12 cellular contexts compared by ENCODE assay signal in the genomic region with DNA sequence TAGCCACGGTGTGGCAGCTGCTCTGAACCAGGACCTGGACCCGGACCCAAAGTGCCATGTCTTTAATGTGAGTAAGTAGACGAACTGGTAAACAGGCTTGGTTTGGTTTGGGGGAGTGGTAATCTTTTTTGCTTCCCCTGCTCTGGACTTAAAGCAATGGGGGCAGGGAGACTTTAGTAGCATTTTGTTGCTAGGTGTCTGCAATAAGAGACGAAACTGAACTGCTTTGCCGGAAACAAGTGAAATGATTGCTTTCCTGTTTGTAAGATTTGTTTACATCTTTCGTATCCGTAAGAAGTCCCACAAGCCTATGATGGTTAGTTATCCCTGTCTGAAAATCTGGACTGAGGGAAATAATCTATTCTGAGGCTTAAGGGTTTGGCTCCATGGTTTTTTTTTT. TPM values are rescaled to one million over a fixed set of nuclear protein-coding genes. Genes with fewer than 3 reads are reported as not detected.
DNase-seq lines count a peak whose midpoint lies in the region; ATAC-seq and TF ChIP-seq lines count a peak whose summit lies in the region.
"Had no signal": no experiment of that assay in that cellular context is flagged by ENCODE, and none has a peak within 500 bp of the region (broad histone marks: within the 10 kb centered on the region; RNA-seq: fewer than 3 reads in every experiment).

No MANE protein-coding gene starts in this region.

- H3K27ac ChIP-seq in heart left ventricle (peak overlapping the region in 10 of 12 donors; percentile 30 to 84 (median 63)), right cardiac atrium (ENCODE audit: low read length) (no peak overlapping the region), transverse colon (peak overlapping the region; percentile 19 to 59 (median 48)), neural progenitor cell (no peak overlapping the region)
- H3K27ac ChIP-seq: C4-2B, parathyroid adenoma had no signal

- peaks cover 65% of the 10 kb centered on the region for H3K4me1 Mint-ChIP-seq in activated CD8-positive, alpha-beta T cell treated with anti-CD3 and anti-CD28 coated beads for 36 hours (ENCODE audit: low read depth)
- H3K4me1 Mint-ChIP-seq in neural progenitor cell, result peaks cover 35% of the 10 kb centered on the region

- H3K27me3 ChIP-seq in heart left ventricle, result no peaks in the 10 kb centered on the region
- H3K27me3 ChIP-seq in right cardiac atrium (ENCODE audit: control insufficient read depth, insufficient read depth), result no peaks in the 10 kb centered on the region
- H3K27me3 ChIP-seq in transverse colon, result no peaks in the 10 kb centered on the region
- H3K27me3 ChIP-seq in neural progenitor cell, result no peaks in the 10 kb centered on the region

- peaks cover 78% of the 10 kb centered on the region for H3K36me3 Mint-ChIP-seq in activated CD8-positive, alpha-beta T cell treated with anti-CD3 and anti-CD28 coated beads for 36 hours (ENCODE audit: low read depth)
- peaks cover 25% of the 10 kb centered on the region for H3K36me3 Mint-ChIP-seq in neural progenitor cell

- no peak overlapping the region for H2AFZ ChIP-seq in neural progenitor cell (replicated peaks)
- H2AFZ ChIP-seq: parathyroid adenoma had no signal

- H3K36me3 ChIP-seq in heart left ventricle (peaks cover 0 to 58% (median 38%) of the 10 kb centered on the region in 9 donors), transverse colon (no peaks in the 10 kb centered on the region), neural progenitor cell (peaks cover 8% of the 10 kb centered on the region)

- intact Hi-C loops in heart left ventricle (cut with DNase I), result loop anchor here in 3 of 10 donors (10.0 kb wide), 2 partner anchors 153 to 163 kb away; partner anchors contain the start of genes MXRA7 (in 2 of the 3), JMJD6 (in 1 of the 3) and METTL23 (in 1 of the 3)
- intact Hi-C loops in right cardiac atrium (cut with DNase I), result no loop called here
- intact Hi-C loops in activated CD8-positive, alpha-beta T cell treated with anti-CD3 and anti-CD28 coated beads for 36 hours (cut with micrococcal nuclease), result no loop called here
- intact Hi-C loops in transverse colon (cut with DNase I; ENCODE audit: low total_unique reads), result no loop called here

- no peak overlapping the region for H3K4me2 ChIP-seq in neural progenitor cell

- peaks cover 75% of the 10 kb centered on the region for H4K20me1 ChIP-seq in neural progenitor cell (ENCODE audit: low read depth)

- WGBS in heart left ventricle, 4 donors, result 59 to 69% (median 64%) methylated on average over 7 of the region's 7 CpGs
- WGBS in right cardiac atrium, result 64% methylated on average over 7 of the region's 7 CpGs
- WGBS in transverse colon (ENCODE audit: low coverage in 1 of 2), 2 donors, result 48 to 57% methylated on average over 6 to 7 of the region's 7 CpGs

- peaks cover 61% of the 10 kb centered on the region for H3K79me2 ChIP-seq in neural progenitor cell (ENCODE audit: low read depth)

- CTCF ChIA-PET in activated CD8-positive, alpha-beta T cell treated with anti-CD3 and anti-CD28 coated beads for 36 hours (lab: Charles Lee), result interaction anchor here (1.7 to 7.3 kb wide), 3 partner anchors 38 to 153 kb away, joined by 6 to 64 read pairs (median 6); no protein-coding TSS in a partner anchor

- peak in 1 of 5 donors; percentile 5 for DNase-seq in heart left ventricle
- no peak for DNase-seq in right cardiac atrium
- no peak for DNase-seq in activated CD8-positive, alpha-beta T cell treated with anti-CD3 and anti-CD28 coated beads for 36 hours
- peak; percentile 76 for DNase-seq in iris pigment epithelial cell (ENCODE audit: low read depth)
- no peak for DNase-seq in transverse colon
- no peak for DNase-seq in cerebellar nuclear complex (lab: John Stamatoyannopoulos, UW)
- DNase-seq in neural progenitor cell (ENCODE audit: low spot score), result no peak
- DNase-seq: activated naive CD4-positive, alpha-beta T cell treated with anti-CD3 and anti-CD28 coated beads, Interleukin-2, amount 10 ng/mL, durations not matched to agents 7 days and 5 days; NCI-H1417 treated with DMSO at 0.1 percent for 48 hours had no signal

- H3K9ac ChIP-seq in neural progenitor cell, result no peak overlapping the region
- H3K9ac ChIP-seq: parathyroid adenoma had no signal

- no peaks in the 10 kb centered on the region for H3K9me3 Mint-ChIP-seq in activated CD8-positive, alpha-beta T cell treated with anti-CD3 and anti-CD28 coated beads for 36 hours
- no peaks in the 10 kb centered on the region for H3K9me3 Mint-ChIP-seq in neural progenitor cell
- H3K9me3 Mint-ChIP-seq: activated naive CD4-positive, alpha-beta T cell treated with anti-CD3 and anti-CD28 coated beads, Interleukin-2, amount 10 ng/mL, durations not matched to agents 7 days and 5 days had no signal

- peaks cover 36% of the 10 kb centered on the region for H3F3A ChIP-seq in neural progenitor cell (ENCODE audit: low read depth)

- peak overlapping the region; percentile 99 for H3K4me3 Mint-ChIP-seq in activated CD8-positive, alpha-beta T cell treated with anti-CD3 and anti-CD28 coated beads for 36 hours
- no peak overlapping the region for H3K4me3 Mint-ChIP-seq in neural progenitor cell
- H3K4me3 Mint-ChIP-seq: activated naive CD4-positive, alpha-beta T cell treated with anti-CD3 and anti-CD28 coated beads, Interleukin-2, amount 10 ng/mL, durations not matched to agents 7 days and 5 days had no signal

- TF ChIP-seq CTCF in heart left ventricle (IDR thresholded peaks at IDR 0.05) (no peak), transverse colon (IDR thresholded peaks at IDR 0.05) (no peak), neural progenitor cell (IDR thresholded peaks at IDR 0.05) (no peak)
- TF ChIP-seq CTCF in activated CD8-positive, alpha-beta T cell treated with anti-CD3 and anti-CD28 coated beads for 36 hours (IDR thresholded peaks at IDR 0.05), result no peak

- peak overlapping the region; percentile 72 for H3K27ac Mint-ChIP-seq in activated CD8-positive, alpha-beta T cell treated with anti-CD3 and anti-CD28 coated beads for 36 hours
- no peak overlapping the region for H3K27ac Mint-ChIP-seq in neural progenitor cell

- H3K27me3 Mint-ChIP-seq in activated CD8-positive, alpha-beta T cell treated with anti-CD3 and anti-CD28 coated beads for 36 hours, result no peaks in the 10 kb centered on the region
- peaks cover 4% of the 10 kb centered on the region for H3K27me3 Mint-ChIP-seq in neural progenitor cell (ENCODE audit: insufficient read depth, low read depth)
- H3K27me3 Mint-ChIP-seq: activated naive CD4-positive, alpha-beta T cell treated with anti-CD3 and anti-CD28 coated beads, Interleukin-2, amount 10 ng/mL, durations not matched to agents 7 days and 5 days had no signal

- no peak for TF ChIP-seq EP300 in transverse colon (IDR thresholded peaks at IDR 0.05; ENCODE audit: low read depth)

- POLR2A ChIA-PET in activated CD8-positive, alpha-beta T cell treated with anti-CD3 and anti-CD28 coated beads for 36 hours (lab: Charles Lee), result interaction anchor here (0.6 to 3.2 kb wide), 5 partner anchors 9 to 176 kb away, joined by 3 to 10 read pairs (median 7); partner anchors contain the start of genes MFSD11 and SRSF2

- H3K4me1 ChIP-seq in heart left ventricle (peaks cover 5 to 63% (median 43%) of the 10 kb centered on the region in 12 donors), right cardiac atrium (ENCODE audit: control insufficient read depth, insufficient read depth, low read length) (peaks cover 2% of the 10 kb centered on the region), transverse colon (peaks cover 16 to 53% (median 41%) of the 10 kb centered on the region in 4 donors), neural progenitor cell (peaks cover 17% of the 10 kb centered on the region)
- H3K4me1 ChIP-seq: parathyroid adenoma had no signal

- TF ChIP-seq POLR2A in heart left ventricle (IDR thresholded peaks at IDR 0.05) (no peak), transverse colon (IDR thresholded peaks at IDR 0.05) (no peak)

- H3K9me3 ChIP-seq in heart left ventricle (no peaks in the 10 kb centered on the region), right cardiac atrium (ENCODE audit: control insufficient read depth, low read length) (no peaks in the 10 kb centered on the region), transverse colon (no peaks in the 10 kb centered on the region), neural progenitor cell (ENCODE audit: low read depth) (no peaks in the 10 kb centered on the region)

- ATAC-seq in heart left ventricle (no peak), right cardiac atrium (no peak), HG03439 (IDR thresholded peaks at IDR 0.05; ENCODE audit: unreplicated experiment) (no peak)
- no peak for ATAC-seq in activated CD8-positive, alpha-beta T cell treated with anti-CD3 and anti-CD28 coated beads for 36 hours

- H3K4me3 ChIP-seq in heart left ventricle (no peak overlapping the region), right cardiac atrium (ENCODE audit: low read length) (no peak overlapping the region), transverse colon (no peak overlapping the region), neural progenitor cell (no peak overlapping the region)

- in situ Hi-C loops in transverse colon (cut with MboI; ENCODE audit: low pct_ligation_motif_present in 1 of 4, low pct_unique_long_range_greater_than_20kb in 1 of 4, low sequenced_read_pairs in 3 of 4), result no loop called here

RNA-seq across cellular contexts. Expression of gene PRCD, which starts 21.5 kb away (rescaled TPM):
- 1 to 10 TPM; 1.1 to 4.9 (median 2.7) TPM for total RNA-seq in heart left ventricle
- 1 to 10 TPM; 1.2 to 7.6 TPM for polyA plus RNA-seq in heart left ventricle
- total RNA-seq in right cardiac atrium, result 10 to 100 TPM in 3 of 4 donors, 1 to 10 TPM in 1; 6.1 to 11.6 (median 10.9) TPM
- polyA plus RNA-seq in right cardiac atrium, result 9.8 TPM
- total RNA-seq in activated CD8-positive, alpha-beta T cell treated with anti-CD3 and anti-CD28 coated beads for 36 hours, result not detected
- total RNA-seq in transverse colon, result 1 to 10 TPM in 1 of 4 donors, under 1 TPM in 1, not detected in 2; 0.64 to 6.8 TPM
- 0.09 TPM in 1 of 2 replicates, not detected in the other for total RNA-seq in neural progenitor cell (ENCODE audit: low replicate concordance)

RNA-seq across cellular contexts. Expression of gene CYGB, which starts 23.8 kb away (rescaled TPM):
- total RNA-seq in heart left ventricle (10 to 100 TPM; 11.8 to 37.9 (median 21.9) TPM), right cardiac atrium (10 to 100 TPM; 46.6 to 83.9 (median 67.3) TPM), transverse colon (10 to 100 TPM in 2 of 4 donors, 1 to 10 TPM in 2; 7.5 to 20.1 (median 11.3) TPM), neural progenitor cell (ENCODE audit: low replicate concordance) (1.1 TPM in 1 of 2 replicates, not detected in the other)
- polyA plus RNA-seq in heart left ventricle (10 to 100 TPM; 16.7 to 25.9 TPM), right cardiac atrium (58.7 TPM)
- under 1 TPM in 1 of 2 experiments, not detected in 1; 0.23 TPM for total RNA-seq in activated CD8-positive, alpha-beta T cell treated with anti-CD3 and anti-CD28 coated beads for 36 hours

RNA-seq across cellular contexts. Expression of gene ST6GALNAC2, which starts 24.3 kb away (rescaled TPM):
- 1 to 10 TPM; 3.3 to 7.8 (median 5.6) TPM for total RNA-seq in heart left ventricle
- 1 to 10 TPM; 2.1 to 2.3 TPM for polyA plus RNA-seq in heart left ventricle
- total RNA-seq in right cardiac atrium, result 1 to 10 TPM; 4.0 to 5.8 (median 5.5) TPM
- 4.2 TPM for polyA plus RNA-seq in right cardiac atrium
- not detected for total RNA-seq in activated CD8-positive, alpha-beta T cell treated with anti-CD3 and anti-CD28 coated beads for 36 hours
- 1 to 10 TPM in 3 of 4 donors, not detected in 1; 1.4 to 4.4 (median 1.6) TPM for total RNA-seq in transverse colon
- total RNA-seq in neural progenitor cell (ENCODE audit: low replicate concordance), result 0.28 TPM in 1 of 2 replicates, not detected in the other

Comparison
In these comparisons a context has a peak if more than half of its experiments do, and no peak if none do; other contexts are left out.
1. H3K27ac ChIP-seq: peak in heart left ventricle (10 of 12) and transverse colon (4 of 4); none in right cardiac atrium (single experiment) and neural progenitor cell (single experiment).